8 cellular contexts compared by ENCODE assay signal in genomic region chr17:58630883-58631522, GRCh38.
DNase-seq lines count a peak whose midpoint lies in the region; ATAC-seq and TF ChIP-seq lines count a peak whose summit lies in the region.

No MANE protein-coding gene starts in this region.

- no peak for TF ChIP-seq CTCF in HL-60 (IDR thresholded peaks at IDR 0.05; ENCODE audit: insufficient read depth, low read length)

- DNase-seq in HL-60 (ENCODE audit: low read depth in 1 of 2, low spot score in 1 of 2) (peak in 1 of 2 experiments; percentile 36), iPS DF 6.9 (ENCODE audit: low read depth, low spot score) (peak; percentile 50), immature natural killer cell (no peak), KG1 (lab: John Stamatoyannopoulos, UW) (no peak)
- DNase-seq in activated T-cell treated with anti-CD3 and anti-CD28 coated beads, Interleukin-2, amount 50 U/mL, for 72 hours: peak; percentile 78 to 86
- DNase-seq in stimulated activated CD4-positive, alpha-beta T cell treated with anti-CD3 and anti-CD28 coated beads, TNF-alpha, amount 100 ng/mL, for 48 hours (ENCODE audit: low read depth in 3 of 3): peak; percentile 8 to 39 (median 36)

- peaks cover 9% of the 10 kb centered on the region for H3K4me1 Mint-ChIP-seq in activated T-cell treated with anti-CD3 and anti-CD28 coated beads, Interleukin-2, amount 50 U/mL, for 72 hours (ENCODE audit: low read depth)
- H3K4me1 Mint-ChIP-seq in immature natural killer cell: peaks cover 0 to 7% of the 10 kb centered on the region in 2 donors

- no peaks in the 10 kb centered on the region for H3K36me3 Mint-ChIP-seq in activated T-cell treated with anti-CD3 and anti-CD28 coated beads, Interleukin-2, amount 50 U/mL, for 72 hours (ENCODE audit: insufficient read depth in 2 of 2)
- no peaks in the 10 kb centered on the region for H3K36me3 Mint-ChIP-seq in immature natural killer cell

- no peak overlapping the region for H3K4me3 ChIP-seq in HL-60 (replicated peaks; ENCODE audit: insufficient read depth, low read length)
- no peak overlapping the region for H3K4me3 ChIP-seq in iPS DF 6.9 (ENCODE audit: low read length)

- no peaks in the 10 kb centered on the region for H3K4me1 ChIP-seq in iPS DF 6.9 (ENCODE audit: control insufficient read depth, insufficient read depth, low read length)

- no peaks in the 10 kb centered on the region for H3K27me3 Mint-ChIP-seq in activated T-cell treated with anti-CD3 and anti-CD28 coated beads, Interleukin-2, amount 50 U/mL, for 72 hours (ENCODE audit: low read depth)
- peaks cover 0 to 2% (median 0%) of the 10 kb centered on the region in 3 donors for H3K27me3 Mint-ChIP-seq in immature natural killer cell (ENCODE audit: low read depth in 3 of 3)

- ATAC-seq in GM18868 (IDR thresholded peaks at IDR 0.05; ENCODE audit: unreplicated experiment) (peak; percentile 62), GM21786 (IDR thresholded peaks at IDR 0.05; ENCODE audit: unreplicated experiment) (no peak)
- peak; percentile 78 to 80 for ATAC-seq in activated T-cell treated with anti-CD3 and anti-CD28 coated beads, Interleukin-2, amount 50 U/mL, for 72 hours (replicated peaks in 1 of 2)

- H3K9me3 ChIP-seq in iPS DF 6.9 (ENCODE audit: control insufficient read depth, insufficient read depth, low read length): no peaks in the 10 kb centered on the region

- H3K27ac Mint-ChIP-seq in activated T-cell treated with anti-CD3 and anti-CD28 coated beads, Interleukin-2, amount 50 U/mL, for 72 hours: no peak overlapping the region
- H3K27ac Mint-ChIP-seq in immature natural killer cell: no peak overlapping the region

- H3K27me3 ChIP-seq in HL-60 (ENCODE audit: insufficient read depth, poor library complexity, severe bottlenecking) (no peaks in the 10 kb centered on the region), iPS DF 6.9 (ENCODE audit: control insufficient read depth, insufficient read depth, low read length) (no peaks in the 10 kb centered on the region)

- peak overlapping the region in 1 of 2 donors; percentile 0 for H3K4me3 Mint-ChIP-seq in activated T-cell treated with anti-CD3 and anti-CD28 coated beads, Interleukin-2, amount 50 U/mL, for 72 hours
- no peak overlapping the region for H3K4me3 Mint-ChIP-seq in immature natural killer cell

- H3K27ac ChIP-seq in HL-60 (replicated peaks): peak overlapping the region; percentile 98
- no peak overlapping the region for H3K27ac ChIP-seq in iPS DF 6.9 (ENCODE audit: low read length)

- H3K9me3 Mint-ChIP-seq in activated T-cell treated with anti-CD3 and anti-CD28 coated beads, Interleukin-2, amount 50 U/mL, for 72 hours: no peaks in the 10 kb centered on the region
- no peaks in the 10 kb centered on the region for H3K9me3 Mint-ChIP-seq in immature natural killer cell

- no CpG with 5 or more reads among the region's 10 CpGs for WGBS in iPS DF 6.9 (ENCODE audit: insufficient coverage, insufficient read length)

- H3K36me3 ChIP-seq in iPS DF 6.9 (ENCODE audit: control insufficient read depth, insufficient read depth, low read length): no peaks in the 10 kb centered on the region

Comparison
In these comparisons a context has a peak if more than half of its experiments do, and no peak if none do; other contexts are left out.
1. DNase-seq: peak in activated T-cell treated with anti-CD3 and anti-CD28 coated beads, Interleukin-2, amount 50 U/mL, for 72 hours (2 of 2), iPS DF 6.9 (single experiment) and stimulated activated CD4-positive, alpha-beta T cell treated with anti-CD3 and anti-CD28 coated beads, TNF-alpha, amount 100 ng/mL, for 48 hours (3 of 3); none in immature natural killer cell (0 of 3) and KG1 (single experiment).